Comparison of ENCODE assay signal across 22 cellular contexts in the genomic region with DNA sequence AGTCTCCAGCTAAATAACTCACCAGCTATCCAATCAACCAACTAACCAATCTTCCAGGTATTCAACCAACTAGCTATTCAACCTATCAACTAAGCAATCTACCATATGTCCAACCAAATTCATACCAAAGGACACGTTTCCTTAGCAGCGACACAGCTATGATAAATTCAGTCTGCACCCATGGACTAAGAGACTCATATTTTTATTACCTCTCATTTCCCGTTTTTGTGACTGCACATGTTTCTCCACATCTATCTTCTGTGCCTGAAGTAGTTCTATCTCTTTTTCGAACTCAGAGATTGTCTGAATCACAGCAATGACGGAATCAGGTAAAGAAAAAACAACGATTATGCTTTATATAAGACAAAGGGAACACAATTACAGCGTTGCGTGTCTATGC. TPM values are rescaled to one million over a fixed set of nuclear protein-coding genes. Genes with fewer than 3 reads are reported as not detected.
A peak's percentile ranks its signal among the peaks of the same experiment; 100 is the strongest.
DNase-seq lines count a peak whose midpoint lies in the region; ATAC-seq, FAIRE-seq and TF ChIP-seq lines count a peak whose summit lies in the region.
"Had no signal": no experiment of that assay in that cellular context is flagged by ENCODE, and none has a peak within 500 bp of the region (broad histone marks: within the 10 kb centered on the region; RNA-seq: fewer than 3 reads in every experiment).

No MANE protein-coding gene starts in this region.

- 74% methylated on average over 8 of the region's 8 CpGs for WGBS in GM12878 (ENCODE audit: insufficient coverage, insufficient replicate concordance, low lambda C conversion rate, missing lambda C conversion rate)

- no peak for TF ChIP-seq EP300 in GM12878 (IDR thresholded peaks at IDR 0.05; ENCODE audit: borderline replicate concordance in 1 of 2, control insufficient read depth in 1 of 2, low read depth in 2 of 2, low read length in 2 of 2)

- SMC1A ChIA-PET in GM12878 (lab: Charles Lee; ENCODE audit: uncharacterized antibody, unreplicated experiment): interaction anchor here (0.7 to 8.2 kb wide), 16 partner anchors 7 to 461 kb away, joined by 3 to 93 read pairs (median 4); no protein-coding TSS in a partner anchor

- POLR2A ChIA-PET in GM12878 (lab: Charles Lee): interaction anchor here (0.6 to 1.1 kb wide), 2 partner anchors 156 to 337 kb away, joined by 3 read pairs; no protein-coding TSS in a partner anchor

- TF ChIP-seq CTCF in OCI-LY3 (IDR thresholded peaks at IDR 0.05; ENCODE audit: low read depth, low read length) (no peak), GM12878 (IDR thresholded peaks at IDR 0.05 in 2 of 3, conservative IDR thresholded peaks at IDR 0.05 in 1 of 3; ENCODE audit: control insufficient read depth in 2 of 3, extremely low read depth in 1 of 3, insufficient read depth in 1 of 3, low read depth in 3 of 3, low read length in 3 of 3) (no peak)

- no peak for FAIRE-seq in GM12891 (lab: Jason Lieb, UNC)
- no peak for FAIRE-seq in GM12878 (lab: Jason Lieb, UNC)
- FAIRE-seq: A204.1, D721Med, K562 had no signal

- H3K4me2 ChIP-seq in OCI-LY3 (ENCODE audit: low read length) (peak overlapping the region; percentile 43), GM12878 (ENCODE audit: control insufficient read depth, insufficient read depth) (no peak overlapping the region)

- H2AFZ ChIP-seq in OCI-LY3 (ENCODE audit: low read depth, low read length) (no peak overlapping the region), GM12878 (ENCODE audit: control insufficient read depth, low read depth, low read length) (no peak overlapping the region)

- H3K27me3 ChIP-seq in OCI-LY3 (ENCODE audit: low read depth, low read length) (no peaks in the 10 kb centered on the region), GM12878 (replicated peaks in 1 of 2; ENCODE audit: control insufficient read depth in 2 of 2, insufficient read depth in 2 of 2, low read length in 1 of 2) (no peaks in the 10 kb centered on the region)
- H3K27me3 ChIP-seq: SJCRH30 had no signal

- intact Hi-C loops in GM12878 (cut with micrococcal nuclease; ENCODE audit: unreplicated experiment): no loop called here

- H3K36me3 ChIP-seq in OCI-LY3 (replicated peaks; ENCODE audit: low read depth, low read length) (no peaks in the 10 kb centered on the region), GM12878 (ENCODE audit: control insufficient read depth in 2 of 2, insufficient read depth in 2 of 2, low read length in 1 of 2) (no peaks in the 10 kb centered on the region)
- H3K36me3 ChIP-seq: SJCRH30 had no signal

- H4K20me1 ChIP-seq in OCI-LY3 (ENCODE audit: insufficient read depth, low read length): no peaks in the 10 kb centered on the region
- H4K20me1 ChIP-seq in GM12878 (ENCODE audit: control insufficient read depth, insufficient read depth): no peaks in the 10 kb centered on the region

- H3K9me3 ChIP-seq in OCI-LY3 (ENCODE audit: insufficient read depth, low read length) (no peaks in the 10 kb centered on the region), GM12878 (replicated peaks; ENCODE audit: control insufficient read depth, insufficient read depth, low read length) (no peaks in the 10 kb centered on the region)
- H3K9me3 ChIP-seq: SJCRH30 had no signal

- H3K27ac ChIP-seq in OCI-LY3 (ENCODE audit: low read length) (peak overlapping the region; percentile 46), GM12878 (ENCODE audit: control insufficient read depth, insufficient read depth) (no peak overlapping the region)
- H3K27ac ChIP-seq: RWPE1, SJCRH30 had no signal

- no peak overlapping the region for H3K4me3 ChIP-seq in OCI-LY3 (ENCODE audit: low read length)
- no peak overlapping the region for H3K4me3 ChIP-seq in GM12878
- H3K4me3 ChIP-seq: K562, SJCRH30 had no signal

- no peak for ATAC-seq in GM12878
- ATAC-seq: K562 had no signal

- RAD21 ChIA-PET in GM12878 (lab: Charles Lee; ENCODE audit: unreplicated experiment): interaction anchor here (0.9 to 5.7 kb wide), 8 partner anchors 8 to 41 kb away, joined by 3 to 43 read pairs (median 9); no protein-coding TSS in a partner anchor

- H3K9ac ChIP-seq in OCI-LY3 (ENCODE audit: low read length) (peak overlapping the region; percentile 27; the same call in 1 of the 2 replicates), GM12878 (ENCODE audit: control insufficient read depth, insufficient read depth, low read length) (no peak overlapping the region)

- no peak for DNase-seq in GM12891 (ENCODE audit: insufficient read length, low spot score)
- peak; percentile 73 for DNase-seq in MV-4-11 (lab: John Stamatoyannopoulos, UW)
- DNase-seq in GM12878 (ENCODE audit: low read depth, low spot score): no peak
- no peak for DNase-seq in SHP77 (lab: John Stamatoyannopoulos, UW)
- no peak for DNase-seq in NCI-H446 treated with DMSO at 0.1 percent for 48 hours (lab: John Stamatoyannopoulos, UW)
- no peak for DNase-seq in GM19238 (ENCODE audit: insufficient read length, low spot score)
- DNase-seq in NCI-H2196 (lab: John Stamatoyannopoulos, UW; ENCODE audit: unreplicated experiment): no peak
- DNase-seq: H7, MM.1S, NCI-H1417 treated with DMSO at 0.1 percent for 48 hours, NCI-H187, NCI-H2107, NCI-H2227 treated with DMSO at 0.1 percent for 48 hours, NCI-H510A treated with DMSO at 0.1 percent for 48 hours, NCI-H748 treated with DMSO at 0.1 percent for 48 hours, SJCRH30, T-helper 1 cell had no signal

- in situ Hi-C loops in GM12878 (cut with MboI): loop anchor here (5.0 kb wide), 1 partner anchor 248 kb away; no protein-coding TSS in a partner anchor

- peaks cover 86% of the 10 kb centered on the region for H3K4me1 ChIP-seq in OCI-LY3 (ENCODE audit: low read length)
- H3K4me1 ChIP-seq in GM12878 (ENCODE audit: control insufficient read depth, insufficient read depth, low read length): peaks cover 41% of the 10 kb centered on the region

- no peak for TF ChIP-seq POLR2A in GM12891 (IDR thresholded peaks at IDR 0.05; ENCODE audit: low read depth, low read length)
- TF ChIP-seq POLR2A in GM12878 (IDR thresholded peaks at IDR 0.05; ENCODE audit: low read depth, low read length): no peak

- CTCF ChIA-PET in GM12878 (lab: Yijun Ruan, JAX): interaction anchor here (0.6 to 13.5 kb wide), 19 partner anchors 8 to 497 kb away, joined by 3 to 235 read pairs (median 5); a partner anchor contains a TSS

- H3K79me2 ChIP-seq in OCI-LY3 (ENCODE audit: low read length): no peaks in the 10 kb centered on the region
- no peaks in the 10 kb centered on the region for H3K79me2 ChIP-seq in GM12878 (ENCODE audit: control insufficient read depth, insufficient read depth, low read length)

- no TSS peak for BruUV-seq in GM12878 (replicated peaks; lab: Mats Ljungman, UMichigan)

- TF ChIP-seq RAD21 in GM12878 (IDR thresholded peaks at IDR 0.05; ENCODE audit: insufficient read depth, low read depth, low read length): no peak

TF ChIP-seq in GM12891, 5 proteins besides CTCF, POLR2A, EP300 and RAD21:
- TF ChIP-seq POU2F2 (IDR thresholded peaks at IDR 0.05; ENCODE audit: low read depth, low read length) (no peak), SPI1 (IDR thresholded peaks at IDR 0.05; ENCODE audit: low read depth, low read length) (peak; percentile 68)

TF ChIP-seq in GM12878, 131 proteins besides CTCF, POLR2A, EP300 and RAD21:
- TF ChIP-seq, protein P1, sequence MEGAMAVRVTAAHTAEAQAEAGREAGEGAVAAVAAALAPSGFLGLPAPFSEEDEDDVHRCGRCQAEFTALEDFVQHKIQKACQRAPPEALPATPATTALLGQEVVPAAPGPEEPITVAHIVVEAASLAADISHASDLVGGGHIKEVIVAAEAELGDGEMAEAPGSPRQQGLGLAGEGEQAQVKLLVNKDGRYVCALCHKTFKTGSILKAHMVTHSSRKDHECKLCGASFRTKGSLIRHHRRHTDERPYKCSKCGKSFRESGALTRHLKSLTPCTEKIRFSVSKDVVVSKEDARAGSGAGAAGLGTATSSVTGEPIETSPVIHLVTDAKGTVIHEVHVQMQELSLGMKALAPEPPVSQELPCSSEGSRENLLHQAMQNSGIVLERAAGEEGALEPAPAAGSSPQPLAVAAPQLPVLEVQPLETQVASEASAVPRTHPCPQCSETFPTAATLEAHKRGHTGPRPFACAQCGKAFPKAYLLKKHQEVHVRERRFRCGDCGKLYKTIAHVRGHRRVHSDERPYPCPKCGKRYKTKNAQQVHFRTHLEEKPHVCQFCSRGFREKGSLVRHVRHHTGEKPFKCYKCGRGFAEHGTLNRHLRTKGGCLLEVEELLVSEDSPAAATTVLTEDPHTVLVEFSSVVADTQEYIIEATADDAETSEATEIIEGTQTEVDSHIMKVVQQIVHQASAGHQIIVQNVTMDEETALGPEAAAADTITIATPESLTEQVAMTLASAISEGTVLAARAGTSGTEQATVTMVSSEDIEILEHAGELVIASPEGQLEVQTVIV (IDR thresholded peaks at IDR 0.05; ENCODE audit: borderline replicate concordance, partially characterized antibody): no peak
- TF ChIP-seq HDAC2 (IDR thresholded peaks at IDR 0.05) (no peak), SPI1 (IDR thresholded peaks at IDR 0.05; ENCODE audit: borderline replicate concordance, insufficient read depth, low read depth, low read length) (0 out of 2 replicates have a peak, but pooled peaks have one; percentile 6), NFYA (IDR thresholded peaks at IDR 0.05; ENCODE audit: borderline replicate concordance, low read depth, low read length) (no peak), RBBP5 (conservative IDR thresholded peaks at IDR 0.05) (no peak)
TF ChIP-seq in GM12878: peak in this region for 1.

RNA-seq across cellular contexts. Expression of a gene that starts 34.0 kb away (rescaled TPM):
- 6.4 TPM for polyA plus RNA-seq in GM12891 (2012; ENCODE audit: low read depth, missing spikeins)
- 24.0 and 28.5 TPM in 2 replicates for total RNA-seq in GM12878 (2013; cell fraction: nucleolus; rRNA removed)
- 16.8 and 18.4 TPM in 2 replicates for total RNA-seq in GM12878 (2014; rRNA removed)
- total RNA-seq in GM12878 (2014; rRNA removed; fragmentation: Illumina TruSeq; extraction: Trizol): 10.0 and 10.4 TPM in 2 replicates
- total RNA-seq in GM12878 (2021): 16.8 and 16.9 TPM in 2 replicates
- polyA plus RNA-seq in GM12878 (2011; ENCODE audit: low read depth): 6.4 TPM
- 11.3 and 14.6 TPM in 2 replicates for polyA plus RNA-seq in GM12878 (2011; rRNA removed)
- 17.2 and 19.4 TPM in 2 replicates for polyA plus RNA-seq in GM12878 (2011; cell fraction: cytosol; rRNA removed)
- 10.7 and 15.2 TPM in 2 replicates for polyA plus RNA-seq in GM12878 (2011; cell fraction: nucleus; rRNA removed)
- 10.1 and 11.5 TPM in 2 replicates for polyA plus RNA-seq in GM12878 (2012)
- polyA plus RNA-seq in GM12878 (2014; fragmentation: Illumina TruSeq; extraction: Trizol): 10.4 and 10.6 TPM in 2 replicates
- polyA plus RNA-seq in GM12878 (2014; fragmentation: Nextera tagmentation; extraction: Ambion mirVana): 1 to 10 TPM; 2.4 to 4.7 TPM
- 15.8 and 15.9 TPM in 2 replicates for polyA plus RNA-seq in GM12878 (2014; rRNA removed)
- 10 to 100 TPM; 23.4 to 25.9 TPM for polyA plus RNA-seq in GM12878 (2016; fragmentation: Nextera tagmentation; extraction: Ambion mirVana)
- 19.8 and 21.5 TPM in 2 replicates for polyA minus RNA-seq in GM12878 (2011; rRNA and poly(A)+ RNA removed)
- polyA minus RNA-seq in GM12878 (2011; cell fraction: cytosol; rRNA and poly(A)+ RNA removed): 5.9 and 9.5 TPM in 2 replicates
- 8.0 and 14.6 TPM in 2 replicates for polyA minus RNA-seq in GM12878 (2011; cell fraction: nucleus; rRNA and poly(A)+ RNA removed)
